ENCODE assay signal across 8 cellular contexts in genomic region chr2:203225423-203226039, GRCh38. TPM values are rescaled to one million over a fixed set of nuclear protein-coding genes. Genes with fewer than 3 reads are reported as not detected.
DNase-seq lines count a peak whose midpoint lies in the region; ATAC-seq, FAIRE-seq and TF ChIP-seq lines count a peak whose summit lies in the region.

No MANE protein-coding gene starts in this region.

- H3K36me3 Mint-ChIP-seq in astrocyte (ENCODE audit: low read depth, unreplicated experiment), result peaks cover 4% of the 10 kb centered on the region

- POLR2A ChIA-PET in HEK293T (lab: Yijun Ruan, JAX), result interaction anchor here (1.1 to 2.8 kb wide), 2 partner anchors 13 to 16 kb away, joined by 3 to 13 read pairs; partner anchors contain the start of gene CYP20A1

- H3K27me3 ChIP-seq in astrocyte (ENCODE audit: insufficient read depth, low read length), result no peaks in the 10 kb centered on the region
- H3K27me3 ChIP-seq in left lung, result no peaks in the 10 kb centered on the region

- no peaks in the 10 kb centered on the region for H4K20me1 ChIP-seq in astrocyte (ENCODE audit: insufficient read depth, low read length)

- peaks cover 7% of the 10 kb centered on the region for H3K36me3 ChIP-seq in astrocyte (ENCODE audit: insufficient read depth, low read length)
- H3K36me3 ChIP-seq in left lung, result no peaks in the 10 kb centered on the region

- peak; percentile 74 for ATAC-seq in GM21515 (IDR thresholded peaks at IDR 0.05; ENCODE audit: unreplicated experiment)
- peak; percentile 75 for ATAC-seq in left lung
- no peak for ATAC-seq in HG03460 (IDR thresholded peaks at IDR 0.05; ENCODE audit: unreplicated experiment)

- CTCF ChIA-PET in HEK293T (lab: Yijun Ruan, JAX), result interaction anchor here (0.5 to 1.5 kb wide), 8 partner anchors 12 to 590 kb away, joined by 3 to 5 read pairs (median 4); no protein-coding TSS in a partner anchor

- no peaks in the 10 kb centered on the region for H3K79me2 ChIP-seq in astrocyte (ENCODE audit: insufficient read depth, low read length)

- DNase-seq in D721Med (ENCODE audit: insufficient read length, low spot score), result no peak
- peak; percentile 41 for DNase-seq in OCI-M1 (lab: John Stamatoyannopoulos, UW)
- DNase-seq in astrocyte (ENCODE audit: low read depth), result no peak
- no peak for DNase-seq in left lung
- DNase-seq in amniotic stem cell (lab: John Stamatoyannopoulos, UW), result no peak
- no peak for DNase-seq in HEK293T (ENCODE audit: extremely low spot score)

- H3K4me3 ChIP-seq in astrocyte (ENCODE audit: insufficient read depth, low read depth, low read length) (no peak overlapping the region), left lung (no peak overlapping the region)

- peaks cover 6% of the 10 kb centered on the region for H3K9me3 Mint-ChIP-seq in astrocyte (ENCODE audit: unreplicated experiment)

- no peaks in the 10 kb centered on the region for H3K4me1 Mint-ChIP-seq in astrocyte (ENCODE audit: low read depth, unreplicated experiment)

- H3K27ac ChIP-seq in astrocyte (ENCODE audit: low read depth, low read length) (no peak overlapping the region), left lung (no peak overlapping the region)

- intact Hi-C loops in left lung (cut with DNase I), result no loop called here

- FAIRE-seq in D721Med (lab: Jason Lieb, UNC) (no peak), astrocyte (lab: Jason Lieb, UNC) (no peak)

- TF ChIP-seq CTCF in D721Med (IDR thresholded peaks at IDR 0.05; ENCODE audit: insufficient read depth, missing control alignments) (peak; percentile 48), astrocyte (IDR thresholded peaks at IDR 0.05; ENCODE audit: insufficient read depth, low read depth, low read length) (peak; percentile 67), left lung (IDR thresholded peaks at IDR 0.05) (peak; percentile 55 to 56)

- H3K9ac ChIP-seq in astrocyte (ENCODE audit: low read length), result no peak overlapping the region

- no peaks in the 10 kb centered on the region for H3K27me3 Mint-ChIP-seq in astrocyte (ENCODE audit: low read depth, unreplicated experiment)

- H3K4me2 ChIP-seq in astrocyte (ENCODE audit: low read length), result no peak overlapping the region

- no peak overlapping the region for H2AFZ ChIP-seq in astrocyte (ENCODE audit: low read depth, low read length)

- no peak overlapping the region for H3K4me3 Mint-ChIP-seq in astrocyte (ENCODE audit: unreplicated experiment)

- H3K27ac Mint-ChIP-seq in astrocyte (ENCODE audit: unreplicated experiment), result no peak overlapping the region

- no peaks in the 10 kb centered on the region for H3K4me1 ChIP-seq in astrocyte (ENCODE audit: insufficient read depth, low read length)
- no peaks in the 10 kb centered on the region for H3K4me1 ChIP-seq in left lung

- H3K9me3 ChIP-seq in astrocyte (ENCODE audit: insufficient read depth, low read depth, low read length) (no peaks in the 10 kb centered on the region), left lung (no peaks in the 10 kb centered on the region)

TF ChIP-seq in HEK293T, 16 proteins besides CTCF, POLR2A, EP300 and RAD21:
- TF ChIP-seq NFRKB (IDR thresholded peaks at IDR 0.05), result no peak
- no peak for TF ChIP-seq LEF1 (IDR thresholded peaks at IDR 0.05; ENCODE audit: borderline replicate concordance)
- no peak for TF ChIP-seq CTBP1 (IDR thresholded peaks at IDR 0.05; ENCODE audit: borderline replicate concordance)
- TF ChIP-seq SUZ12 (IDR thresholded peaks at IDR 0.05), result no peak
- TF ChIP-seq BHLHE40 (IDR thresholded peaks at IDR 0.05; ENCODE audit: borderline replicate concordance), result no peak
- no peak for TF ChIP-seq ARNT (IDR thresholded peaks at IDR 0.05)
- TF ChIP-seq ELF4 (IDR thresholded peaks at IDR 0.05), result no peak
- TF ChIP-seq FOXA1 (IDR thresholded peaks at IDR 0.05), result no peak
- TF ChIP-seq, protein P1, sequence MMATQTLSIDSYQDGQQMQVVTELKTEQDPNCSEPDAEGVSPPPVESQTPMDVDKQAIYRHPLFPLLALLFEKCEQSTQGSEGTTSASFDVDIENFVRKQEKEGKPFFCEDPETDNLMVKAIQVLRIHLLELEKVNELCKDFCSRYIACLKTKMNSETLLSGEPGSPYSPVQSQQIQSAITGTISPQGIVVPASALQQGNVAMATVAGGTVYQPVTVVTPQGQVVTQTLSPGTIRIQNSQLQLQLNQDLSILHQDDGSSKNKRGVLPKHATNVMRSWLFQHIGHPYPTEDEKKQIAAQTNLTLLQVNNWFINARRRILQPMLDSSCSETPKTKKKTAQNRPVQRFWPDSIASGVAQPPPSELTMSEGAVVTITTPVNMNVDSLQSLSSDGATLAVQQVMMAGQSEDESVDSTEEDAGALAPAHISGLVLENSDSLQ (IDR thresholded peaks at IDR 0.05), result no peak
- TF ChIP-seq HDGF (IDR thresholded peaks at IDR 0.05; ENCODE audit: borderline replicate concordance), result no peak
TF ChIP-seq in HEK293T: peak in this region for 0.

RNA-seq across cellular contexts. Expression of gene CYP20A1, which starts 13.3 kb away (rescaled TPM):
- total RNA-seq in astrocyte (14.4 and 17.3 TPM in 2 replicates), left lung (10 to 100 TPM; 29.1 to 31.0 TPM)
